Comparison of ENCODE assay signal across 8 cellular contexts in genomic region chr3:160956785-160957184, GRCh38.
A peak's percentile ranks its signal among the peaks of the same experiment; 100 is the strongest.
DNase-seq lines count a peak whose midpoint lies in the region; ATAC-seq and TF ChIP-seq lines count a peak whose summit lies in the region.

No MANE protein-coding gene starts in this region.

- CTCF ChIA-PET in activated naive CD4-positive, alpha-beta T cell treated with anti-CD3 and anti-CD28 coated beads, Interleukin-2, amount 10 ng/mL, durations not matched to agents 7 days and 5 days (lab: Charles Lee), result interaction anchor here (0.6 to 2.8 kb wide), 18 partner anchors 9 to 466 kb away, joined by 3 to 16 read pairs (median 3); no protein-coding TSS in a partner anchor

- no peaks in the 10 kb centered on the region for H3K36me3 Mint-ChIP-seq in activated naive CD4-positive, alpha-beta T cell treated with anti-CD3 and anti-CD28 coated beads, Interleukin-2, amount 10 ng/mL, durations not matched to agents 7 days and 5 days

- H3K4me1 Mint-ChIP-seq in activated naive CD4-positive, alpha-beta T cell treated with anti-CD3 and anti-CD28 coated beads, Interleukin-2, amount 10 ng/mL, durations not matched to agents 7 days and 5 days, result no peaks in the 10 kb centered on the region

- no peaks in the 10 kb centered on the region for H3K36me3 ChIP-seq in sigmoid colon

- no peak for TF ChIP-seq POLR2A in sigmoid colon (IDR thresholded peaks at IDR 0.05)

- peaks cover 3% of the 10 kb centered on the region for H3K27me3 Mint-ChIP-seq in activated naive CD4-positive, alpha-beta T cell treated with anti-CD3 and anti-CD28 coated beads, Interleukin-2, amount 10 ng/mL, durations not matched to agents 7 days and 5 days

- no peaks in the 10 kb centered on the region for H3K9me3 Mint-ChIP-seq in activated naive CD4-positive, alpha-beta T cell treated with anti-CD3 and anti-CD28 coated beads, Interleukin-2, amount 10 ng/mL, durations not matched to agents 7 days and 5 days

- ATAC-seq in GM21360 (IDR thresholded peaks at IDR 0.05; ENCODE audit: unreplicated experiment), result peak; percentile 88

- TF ChIP-seq EP300 in sigmoid colon (IDR thresholded peaks at IDR 0.05), result no peak

- TF ChIP-seq CTCF in epithelial cell of esophagus (IDR thresholded peaks at IDR 0.05; ENCODE audit: insufficient read depth, low read depth, low read length, missing control alignments) (peak; percentile 38), sigmoid colon (IDR thresholded peaks at IDR 0.05) (no peak)

- intact Hi-C loops in sigmoid colon (cut with DNase I), result no loop called here

- H3K9me3 ChIP-seq in sigmoid colon, result no peaks in the 10 kb centered on the region

- H3K27ac ChIP-seq in sigmoid colon, result no peak overlapping the region

- H3K4me3 ChIP-seq in epithelial cell of esophagus (ENCODE audit: low read length) (no peak overlapping the region), sigmoid colon (no peak overlapping the region)

- H3K4me3 Mint-ChIP-seq in activated naive CD4-positive, alpha-beta T cell treated with anti-CD3 and anti-CD28 coated beads, Interleukin-2, amount 10 ng/mL, durations not matched to agents 7 days and 5 days, result no peak overlapping the region

- no peaks in the 10 kb centered on the region for H3K27me3 ChIP-seq in sigmoid colon

- no peak overlapping the region for H3K27ac Mint-ChIP-seq in activated naive CD4-positive, alpha-beta T cell treated with anti-CD3 and anti-CD28 coated beads, Interleukin-2, amount 10 ng/mL, durations not matched to agents 7 days and 5 days

- H3K4me1 ChIP-seq in sigmoid colon, result peaks cover 0 to 4% (median 0%) of the 10 kb centered on the region in 4 donors

- DNase-seq in Daoy (ENCODE audit: low read depth), result peak; percentile 7
- DNase-seq in Kasumi-1 (lab: John Stamatoyannopoulos, UW), result peak; percentile 64 to 70
- peak; percentile 52 for DNase-seq in epithelial cell of esophagus (ENCODE audit: low read depth)
- DNase-seq in NCI-H187 treated with DMSO at 0.1 percent for 48 hours (lab: John Stamatoyannopoulos, UW), result no peak
- no peak for DNase-seq in sigmoid colon
- no peak for DNase-seq in midbrain (lab: John Stamatoyannopoulos, UW)
- DNase-seq in activated naive CD4-positive, alpha-beta T cell treated with anti-CD3 and anti-CD28 coated beads, Interleukin-2, amount 10 ng/mL, durations not matched to agents 7 days and 5 days, result no peak

Comparison
In these comparisons a context has a peak if more than half of its experiments do, and no peak if none do; other contexts are left out.
1. DNase-seq: peak in Daoy (single experiment), Kasumi-1 (2 of 2) and epithelial cell of esophagus (single experiment); none in NCI-H187 treated with DMSO at 0.1 percent for 48 hours (single experiment), sigmoid colon (single experiment), midbrain (single experiment) and activated naive CD4-positive, alpha-beta T cell treated with anti-CD3 and anti-CD28 coated beads, Interleukin-2, amount 10 ng/mL, durations not matched to agents 7 days and 5 days (single experiment).